Comparison of ENCODE assay signal across 15 cellular contexts in the genomic region with DNA sequence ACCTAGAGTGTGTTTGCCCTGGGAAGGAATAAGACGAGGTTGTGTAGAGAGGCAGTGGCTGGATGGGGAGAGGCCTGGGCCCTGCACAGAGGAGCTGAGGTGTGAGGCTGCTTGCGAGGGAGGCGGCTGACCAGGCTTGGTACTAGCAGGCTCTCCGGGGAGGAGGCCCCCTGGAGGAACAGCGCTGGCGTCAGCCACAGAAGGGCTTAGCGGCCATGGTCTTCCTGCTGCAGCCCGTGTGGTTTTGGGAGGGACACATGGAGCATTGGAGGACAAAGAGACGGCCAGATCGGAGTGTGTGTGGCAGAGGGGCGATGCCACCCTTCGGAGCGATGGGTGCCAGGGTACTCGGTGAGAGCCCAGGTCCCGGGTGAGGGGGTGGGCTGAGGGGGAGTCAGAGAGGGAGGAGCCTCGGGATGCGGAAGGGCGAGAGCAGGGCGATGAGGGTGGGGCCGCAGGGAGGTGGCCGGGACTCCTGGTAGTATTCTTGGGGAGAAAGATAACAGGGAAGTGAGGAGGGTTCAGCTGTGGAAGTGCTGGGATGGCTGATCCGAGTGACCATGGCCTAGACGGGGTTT. TPM values are rescaled to one million over a fixed set of nuclear protein-coding genes. Genes with fewer than 3 reads are reported as not detected.
DNase-seq lines count a peak whose midpoint lies in the region; ATAC-seq, FAIRE-seq and TF ChIP-seq lines count a peak whose summit lies in the region.
"Had no signal": no experiment of that assay in that cellular context is flagged by ENCODE, and none has a peak within 500 bp of the region (broad histone marks: within the 10 kb centered on the region; RNA-seq: fewer than 3 reads in every experiment).

No MANE protein-coding gene starts in this region.

- CTCF ChIA-PET in CD4-positive, alpha-beta memory T cell (lab: Charles Lee; ENCODE audit: partially characterized antibody), result no interaction called here

- TF ChIP-seq CTCF in neural crest cell (conservative IDR thresholded peaks at IDR 0.05), result no peak
- TF ChIP-seq CTCF in kidney (IDR thresholded peaks at IDR 0.05; ENCODE audit: borderline replicate concordance, extremely low read depth, insufficient read depth), result no peak
- no peak for TF ChIP-seq CTCF in omental fat pad (IDR thresholded peaks at IDR 0.05)

- POLR2A ChIA-PET in CD4-positive, alpha-beta memory T cell (lab: Charles Lee; ENCODE audit: partially characterized antibody), result interaction anchor here (0.6 kb wide), 1 partner anchor 8 kb away, joined by 3 read pairs; a partner anchor contains a TSS

- FAIRE-seq in kidney (lab: Jason Lieb, UNC), result no peak

- H3K27me3 ChIP-seq in CD4-positive, alpha-beta memory T cell (ENCODE audit: insufficient read depth, low read length), result no peaks in the 10 kb centered on the region
- H3K27me3 ChIP-seq in HUES64 (ENCODE audit: insufficient read depth, low read length), result no peaks in the 10 kb centered on the region
- H3K27me3 ChIP-seq: breast epithelium had no signal

- H3K36me3 ChIP-seq in CD4-positive, alpha-beta memory T cell (ENCODE audit: insufficient read depth, low read length), result peaks cover 3% of the 10 kb centered on the region
- H3K36me3 ChIP-seq in HUES64 (ENCODE audit: insufficient read depth, low read length) (peaks cover 18% of the 10 kb centered on the region), kidney (ENCODE audit: control insufficient read depth in 1 of 2, insufficient read depth in 2 of 2, low read length in 2 of 2) (no peaks in the 10 kb centered on the region)
- H3K36me3 ChIP-seq: breast epithelium, prostate gland had no signal

- H3K4me1 ChIP-seq in CD4-positive, alpha-beta memory T cell (ENCODE audit: insufficient read depth, low read length), result peaks cover 72% of the 10 kb centered on the region
- H3K4me1 ChIP-seq in HUES64 (ENCODE audit: insufficient read depth, low read length) (peaks cover 5% of the 10 kb centered on the region; the same call in 1 of the 2 replicates), kidney (ENCODE audit: control insufficient read depth in 1 of 2, insufficient read depth in 1 of 2, low read depth in 1 of 2, low read length in 2 of 2) (peaks cover 12 to 21% of the 10 kb centered on the region in 2 donors)
- H3K4me1 ChIP-seq: prostate gland had no signal

- H3K27ac ChIP-seq in CD4-positive, alpha-beta memory T cell (ENCODE audit: low read depth, low read length), result no peak overlapping the region
- H3K27ac ChIP-seq in HUES64 (ENCODE audit: low read depth, low read length) (no peak overlapping the region), kidney (ENCODE audit: low read depth in 2 of 2, low read length in 2 of 2) (no peak overlapping the region)
- H3K27ac ChIP-seq: breast epithelium, epithelial cell of prostate, prostate gland had no signal

- H3K9ac ChIP-seq in HUES64 (ENCODE audit: low read depth, low read length), result peak overlapping the region; percentile 43; the same call in 1 of the 2 replicates
- no peak overlapping the region for H3K9ac ChIP-seq in kidney (ENCODE audit: low read length in 2 of 2)

- no peak for ATAC-seq in omental fat pad (ENCODE audit: low FRiP score)

- no peaks in the 10 kb centered on the region for H3K27me3 Mint-ChIP-seq in CD4-positive, alpha-beta memory T cell
- no peaks in the 10 kb centered on the region for H3K27me3 Mint-ChIP-seq in neural crest cell (ENCODE audit: low read depth)

- H3K36me3 Mint-ChIP-seq in CD4-positive, alpha-beta memory T cell, result peaks cover 0 to 38% of the 10 kb centered on the region in 2 donors
- H3K36me3 Mint-ChIP-seq in neural crest cell (ENCODE audit: low read depth), result peaks cover 5% of the 10 kb centered on the region

- 91% methylated on average over 23 of the region's 23 CpGs for WGBS in HUES64

- H3K4me1 Mint-ChIP-seq in CD4-positive, alpha-beta memory T cell, result peaks cover 47 to 92% (median 77%) of the 10 kb centered on the region in 4 donors
- peaks cover 40% of the 10 kb centered on the region for H3K4me1 Mint-ChIP-seq in neural crest cell

- no peaks in the 10 kb centered on the region for H3K9me3 ChIP-seq in CD4-positive, alpha-beta memory T cell (ENCODE audit: control insufficient read depth in 1 of 2, low read length in 2 of 2)
- H3K9me3 ChIP-seq in HUES64 (ENCODE audit: insufficient read depth, low read depth, low read length), result no peaks in the 10 kb centered on the region
- H3K9me3 ChIP-seq in kidney (ENCODE audit: control insufficient read depth in 1 of 2, low read length in 2 of 2), result no peaks in the 10 kb centered on the region
- H3K9me3 ChIP-seq: breast epithelium, prostate gland had no signal

- peak overlapping the region in 3 of 8 donors; percentile 7 to 39 (median 38) for H3K4me3 Mint-ChIP-seq in CD4-positive, alpha-beta memory T cell
- peak overlapping the region; percentile 12 for H3K4me3 Mint-ChIP-seq in neural crest cell

- intact Hi-C loops in CD4-positive, alpha-beta memory T cell (cut with micrococcal nuclease), result no loop called here
- intact Hi-C loops in kidney (cut with DNase I), result no loop called here

- no peak for DNase-seq in CD4-positive, alpha-beta memory T cell
- DNase-seq in amniotic epithelial cell (ENCODE audit: low read depth) (peak; percentile 46), neural crest cell (ENCODE audit: low read depth, low spot score) (no peak), kidney (no peak), germinal center (ENCODE audit: low spot score) (no peak), omental fat pad (ENCODE audit: low spot score) (no peak)
- DNase-seq: mammary epithelial cell; NCI-H2171 treated with DMSO at 0.1 percent for 48 hours; stimulated activated CD4-positive, alpha-beta T cell treated with anti-CD3 and anti-CD28 coated beads, Interleukin-2, amount 100 ng/mL, for 48 hours; T1000 had no signal

- no peak overlapping the region for H3K4me3 ChIP-seq in CD4-positive, alpha-beta memory T cell (ENCODE audit: low read length in 2 of 2)
- H3K4me3 ChIP-seq in HUES64 (ENCODE audit: low read length), result no peak overlapping the region
- H3K4me3 ChIP-seq in kidney (ENCODE audit: low read length in 2 of 2), result no peak overlapping the region
- H3K4me3 ChIP-seq: prostate gland had no signal

- H3K27ac Mint-ChIP-seq in CD4-positive, alpha-beta memory T cell, result peak overlapping the region in 5 of 7 donors; percentile 59 to 85 (median 80)
- H3K27ac Mint-ChIP-seq in neural crest cell (ENCODE audit: unreplicated experiment), result no peak overlapping the region

- no peaks in the 10 kb centered on the region for H3K9me3 Mint-ChIP-seq in CD4-positive, alpha-beta memory T cell
- no peaks in the 10 kb centered on the region for H3K9me3 Mint-ChIP-seq in neural crest cell

RNA-seq across cellular contexts. Expression of a gene that starts 8.2 kb away (rescaled TPM):
- 10 to 100 TPM; 61.8 to 72.7 TPM for total RNA-seq in CD4-positive, alpha-beta memory T cell
- 10 to 100 TPM; 10.7 to 26.4 TPM for polyA plus RNA-seq in CD4-positive, alpha-beta memory T cell
- polyA plus RNA-seq in HUES64 (2013, experiment 1 of 2), result 12.3 TPM
- 11.1 TPM for polyA plus RNA-seq in HUES64 (2013, experiment 2 of 2)
- total RNA-seq in neural crest cell, result 34.0 and 39.1 TPM in 2 replicates
- total RNA-seq in kidney, result 26.3 TPM
- polyA plus RNA-seq in kidney (ENCODE audit: insufficient read depth, low read depth, low replicate concordance), result 12.4 TPM
- 10 to 100 TPM; 20.5 to 35.8 (median 24.6) TPM for total RNA-seq in omental fat pad

RNA-seq across cellular contexts. Expression of a gene that starts 23.2 kb away (rescaled TPM):
- not detected for total RNA-seq in CD4-positive, alpha-beta memory T cell
- polyA plus RNA-seq in CD4-positive, alpha-beta memory T cell, result not detected
- polyA plus RNA-seq in HUES64 (2013, experiment 1 of 2), result not detected
- polyA plus RNA-seq in HUES64 (2013, experiment 2 of 2), result not detected
- total RNA-seq in neural crest cell (not detected in 2 replicates), kidney (not detected), omental fat pad (not detected)
- not detected for polyA plus RNA-seq in kidney (ENCODE audit: insufficient read depth, low read depth, low replicate concordance)
- total RNA-seq: breast epithelium, mammary epithelial cell, MCF 10A, prostate gland had no signal
- polyA plus RNA-seq: mammary epithelial cell had no signal
